Comparison of ENCODE assay signal across 9 cellular contexts in genomic region chr13:26985285-26985878, GRCh38.
DNase-seq lines count a peak whose midpoint lies in the region; ATAC-seq and TF ChIP-seq lines count a peak whose summit lies in the region.
"Had no signal": no experiment of that assay in that cellular context is flagged by ENCODE, and none has a peak within 500 bp of the region (broad histone marks: within the 10 kb centered on the region; RNA-seq: fewer than 3 reads in every experiment).

No MANE protein-coding gene starts in this region.

- H3K4me1 ChIP-seq in right lobe of liver, result peaks cover 0 to 63% (median 19%) of the 10 kb centered on the region in 4 donors

- no peaks in the 10 kb centered on the region for H3K36me3 ChIP-seq in right lobe of liver
- H3K36me3 ChIP-seq: BLaER1 treated with 17β-estradiol and CSF1 and Interleukin-3, amounts not matched to agents 10 nM and 100 nM had no signal

- no peaks in the 10 kb centered on the region for H3K27me3 ChIP-seq in right lobe of liver
- H3K27me3 ChIP-seq: BLaER1 treated with 17β-estradiol and CSF1 and Interleukin-3, amounts not matched to agents 10 nM and 100 nM had no signal

- H3K27ac ChIP-seq in coronary artery (peak overlapping the region; percentile 66 to 68), right lobe of liver (no peak overlapping the region)

- intact Hi-C loops in right lobe of liver (cut with DNase I), result loop anchor here (10.0 kb wide), 3 partner anchors 199 to 379 kb away; no protein-coding TSS in a partner anchor

- no peak for TF ChIP-seq POLR2A in right lobe of liver (IDR thresholded peaks at IDR 0.05)

- H3K4me3 ChIP-seq in coronary artery (no peak overlapping the region), right lobe of liver (no peak overlapping the region)
- H3K4me3 ChIP-seq: BLaER1 treated with 17β-estradiol and CSF1 and Interleukin-3, amounts not matched to agents 10 nM and 100 nM had no signal

- DNase-seq in NCI-H1417 (lab: John Stamatoyannopoulos, UW), result peak; percentile 41 to 85 (median 62)
- DNase-seq in NCI-H1417 treated with DMSO at 0.1 percent for 48 hours (lab: John Stamatoyannopoulos, UW), result no peak
- peak; percentile 23 for DNase-seq in NCI-H510A (lab: John Stamatoyannopoulos, UW)
- peak; percentile 69 to 80 for DNase-seq in activated CD4-positive, alpha-beta T cell treated with anti-CD3 and anti-CD28 coated beads for 4 hours
- no peak for DNase-seq in coronary artery (ENCODE audit: low spot score)
- DNase-seq in right lobe of liver, result peak in 1 of 3 donors; percentile 73
- DNase-seq in stimulated activated CD4-positive, alpha-beta T cell treated with anti-CD3 and anti-CD28 coated beads, TNF-alpha, amount 100 ng/mL, for 48 hours (ENCODE audit: low read depth in 3 of 3), result peak; percentile 37 to 60 (median 47)

- no peaks in the 10 kb centered on the region for H3K9me3 ChIP-seq in right lobe of liver
- H3K9me3 ChIP-seq: BLaER1 treated with 17β-estradiol and CSF1 and Interleukin-3, amounts not matched to agents 10 nM and 100 nM had no signal

- TF ChIP-seq CTCF in coronary artery (IDR thresholded peaks at IDR 0.05) (peak; percentile 50), right lobe of liver (IDR thresholded peaks at IDR 0.05) (peak; percentile 70 to 93 (median 78))

- WGBS in right lobe of liver (ENCODE audit: insufficient coverage, low coverage, low lambda C conversion rate, missing lambda C conversion rate), result 3% methylated on average over 6 of the region's 6 CpGs

- ATAC-seq in HG03139 (IDR thresholded peaks at IDR 0.05; ENCODE audit: unreplicated experiment) (peak; percentile 76), right lobe of liver (peak; percentile 48 to 71 (median 68))

Comparison
In these comparisons a context has a peak if more than half of its experiments do, and no peak if none do; other contexts are left out.
1. DNase-seq: peak in NCI-H1417 (3 of 3), NCI-H510A (single experiment), activated CD4-positive, alpha-beta T cell treated with anti-CD3 and anti-CD28 coated beads for 4 hours (2 of 2) and stimulated activated CD4-positive, alpha-beta T cell treated with anti-CD3 and anti-CD28 coated beads, TNF-alpha, amount 100 ng/mL, for 48 hours (3 of 3); none in NCI-H1417 treated with DMSO at 0.1 percent for 48 hours (single experiment) and coronary artery (single experiment).
2. H3K27ac ChIP-seq: peak in coronary artery (2 of 2); none in right lobe of liver (0 of 3).